Comparison of ENCODE assay signal across 20 cellular contexts in the genomic region with DNA sequence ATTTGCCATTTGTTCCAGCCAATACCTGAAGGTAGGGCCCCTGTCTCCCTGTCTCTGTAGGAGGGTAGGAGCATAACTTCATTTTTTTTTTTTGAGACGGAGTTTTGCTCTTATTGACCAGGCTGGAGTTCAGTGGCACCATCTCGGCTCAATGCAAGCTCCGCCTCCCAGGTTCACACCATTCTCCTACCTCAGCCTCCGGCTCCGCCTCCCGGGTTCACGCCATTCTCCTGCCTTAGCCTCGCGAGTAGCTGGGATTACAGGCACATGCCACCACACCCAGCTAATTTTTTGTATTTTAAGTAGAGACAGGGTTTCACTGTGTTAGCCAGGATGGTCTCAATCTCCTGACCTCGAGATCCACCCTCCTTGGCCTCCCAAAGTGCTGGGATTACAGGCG. TPM values are rescaled to one million over a fixed set of nuclear protein-coding genes. Genes with fewer than 3 reads are reported as not detected.
"Had no signal": no experiment of that assay in that cellular context is flagged by ENCODE, and none has a peak within 500 bp of the region (broad histone marks: within the 10 kb centered on the region; RNA-seq: fewer than 3 reads in every experiment).

No MANE protein-coding gene starts in this region.

RNA-seq across cellular contexts. Expression of gene PPEF2, which starts 22.7 kb away (rescaled TPM):
- total RNA-seq: kidney; left colon; left lung; lung; mesenteric fat pad; myocyte; natural killer cell treated with Interleukin-12 subunit alpha and Interleukin-12 subunit beta and Interleukin-15 and Interleukin-18, amount 100 ng/mL, for 72 hours; omental fat pad; ovary; progenitor cell of endocrine pancreas; pulmonary artery endothelial cell; renal cortical epithelial cell; right atrium auricular region; right lobe of liver; skeletal muscle tissue; smooth muscle cell; ureter had no signal
- polyA plus RNA-seq: immature natural killer cell; liver; naive thymus-derived CD4-positive, alpha-beta T cell; ovary; smooth muscle cell had no signal
